In genomic region chr19:30313353-30313750, GRCh38 we compare ENCODE assay signal across 7 cellular contexts. TPM values are rescaled to one million over a fixed set of nuclear protein-coding genes. Genes with fewer than 3 reads are reported as not detected.
"Had no signal": no experiment of that assay in that cellular context is flagged by ENCODE, and none has a peak within 500 bp of the region (broad histone marks: within the 10 kb centered on the region; RNA-seq: fewer than 3 reads in every experiment).

No MANE protein-coding gene starts in this region.

- H3K27me3 Mint-ChIP-seq: IgD-negative memory B cell had no signal

- H3K4me3 Mint-ChIP-seq: GM23338, IgD-negative memory B cell had no signal

- H3K4me1 Mint-ChIP-seq: GM23338, IgD-negative memory B cell had no signal

- H3K27ac ChIP-seq: HL-60 had no signal

- DNase-seq: KBM-7 had no signal

- H3K36me3 ChIP-seq: HAP-1 had no signal

- H3K4me3 ChIP-seq: GM23338, HAP-1 had no signal

- H3K9me3 ChIP-seq: HAP-1 had no signal

- H3K27ac Mint-ChIP-seq: GM23338, IgD-negative memory B cell had no signal

RNA-seq across cellular contexts. Expression of gene ZNF536, which starts 58.8 kb away (rescaled TPM):
- total RNA-seq: HepG2, HT1080 had no signal
- polyA plus RNA-seq: GM23338, HepG2, IgD-negative memory B cell had no signal
